In genomic region chr20:62386383-62387218, GRCh38 we compare ENCODE assay signal across 1 cellular context.
A peak's percentile ranks its signal among the peaks of the same experiment; 100 is the strongest.
TF ChIP-seq lines count a peak whose summit lies in the region.

Gene RPS21 (plus strand): TSS chr20:62387103. CDS start chr20:62387339, 236 bp downstream.

TF ChIP-seq in HepG2, 621 proteins besides CTCF, POLR2A, EP300 and RAD21 (continued from another document and continues in another):
- TF ChIP-seq, protein P1, sequence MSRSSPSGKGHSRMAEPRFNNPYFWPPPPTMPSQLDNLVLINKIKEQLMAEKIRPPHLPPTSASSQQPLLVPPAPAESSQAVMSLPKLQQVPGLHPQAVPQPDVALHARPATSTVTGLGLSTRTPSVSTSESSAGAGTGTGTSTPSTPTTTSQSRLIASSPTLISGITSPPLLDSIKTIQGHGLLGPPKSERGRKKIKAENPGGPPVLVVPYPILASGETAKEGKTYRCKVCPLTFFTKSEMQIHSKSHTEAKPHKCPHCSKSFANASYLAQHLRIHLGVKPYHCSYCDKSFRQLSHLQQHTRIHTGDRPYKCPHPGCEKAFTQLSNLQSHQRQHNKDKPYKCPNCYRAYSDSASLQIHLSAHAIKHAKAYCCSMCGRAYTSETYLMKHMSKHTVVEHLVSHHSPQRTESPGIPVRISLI (CRISPR knock-in tag; IDR thresholded peaks at IDR 0.05; ENCODE audit: borderline replicate concordance) = peak; percentile 57; the same call in 1 of the 2 replicates
- TF ChIP-seq GATAD1 (CRISPR knock-in tag; IDR thresholded peaks at IDR 0.05) = peak; percentile 99
- TF ChIP-seq KDM5B (CRISPR knock-in tag; IDR thresholded peaks at IDR 0.05; ENCODE audit: borderline replicate concordance) = peak; percentile 86
- TF ChIP-seq ZNF678 (CRISPR knock-in tag; IDR thresholded peaks at IDR 0.05) = no peak
- no peak for TF ChIP-seq RFX1 (IDR thresholded peaks at IDR 0.05)
- peak; percentile 33 for TF ChIP-seq NFAT5 (CRISPR knock-in tag; IDR thresholded peaks at IDR 0.05)
- TF ChIP-seq ZNF713 (CRISPR knock-in tag; IDR thresholded peaks at IDR 0.05) = 0 out of 2 replicates have a peak, but pooled peaks have one; percentile 63
- TF ChIP-seq, protein P2, sequence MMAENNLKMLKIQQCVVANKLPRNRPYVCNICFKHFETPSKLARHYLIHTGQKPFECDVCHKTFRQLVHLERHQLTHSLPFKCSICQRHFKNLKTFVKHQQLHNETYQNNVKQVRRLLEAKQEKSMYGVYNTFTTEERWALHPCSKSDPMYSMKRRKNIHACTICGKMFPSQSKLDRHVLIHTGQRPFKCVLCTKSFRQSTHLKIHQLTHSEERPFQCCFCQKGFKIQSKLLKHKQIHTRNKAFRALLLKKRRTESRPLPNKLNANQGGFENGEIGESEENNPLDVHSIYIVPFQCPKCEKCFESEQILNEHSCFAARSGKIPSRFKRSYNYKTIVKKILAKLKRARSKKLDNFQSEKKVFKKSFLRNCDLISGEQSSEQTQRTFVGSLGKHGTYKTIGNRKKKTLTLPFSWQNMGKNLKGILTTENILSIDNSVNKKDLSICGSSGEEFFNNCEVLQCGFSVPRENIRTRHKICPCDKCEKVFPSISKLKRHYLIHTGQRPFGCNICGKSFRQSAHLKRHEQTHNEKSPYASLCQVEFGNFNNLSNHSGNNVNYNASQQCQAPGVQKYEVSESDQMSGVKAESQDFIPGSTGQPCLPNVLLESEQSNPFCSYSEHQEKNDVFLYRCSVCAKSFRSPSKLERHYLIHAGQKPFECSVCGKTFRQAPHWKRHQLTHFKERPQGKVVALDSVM (CRISPR knock-in tag; IDR thresholded peaks at IDR 0.05) = no peak
- TF ChIP-seq ZNF780A (CRISPR knock-in tag; IDR thresholded peaks at IDR 0.05) = peak; percentile 85; the same call in 1 of the 2 replicates
- TF ChIP-seq E2F2 (CRISPR knock-in tag; IDR thresholded peaks at IDR 0.05; ENCODE audit: borderline replicate concordance) = peak; percentile 54; the same call in 1 of the 2 replicates
- TF ChIP-seq DPF2 (CRISPR knock-in tag; IDR thresholded peaks at IDR 0.05; ENCODE audit: borderline replicate concordance, low read depth) = 0 out of 2 replicates have a peak, but pooled peaks have one; percentile 34
- peak; percentile 81 for TF ChIP-seq KLF11 (CRISPR knock-in tag; IDR thresholded peaks at IDR 0.05)
- TF ChIP-seq ZNF562 (CRISPR knock-in tag; IDR thresholded peaks at IDR 0.05; ENCODE audit: borderline replicate concordance) = no peak
- TF ChIP-seq ZNF180 (CRISPR knock-in tag; IDR thresholded peaks at IDR 0.05; ENCODE audit: borderline replicate concordance, low read depth) = 0 out of 2 replicates have a peak, but pooled peaks have one; percentile 78
- TF ChIP-seq CENPT (CRISPR knock-in tag; IDR thresholded peaks at IDR 0.05; ENCODE audit: low read depth) = no peak
- no peak for TF ChIP-seq MATR3 (CRISPR knock-in tag; IDR thresholded peaks at IDR 0.05)
- peak; percentile 80 for TF ChIP-seq MED13 (CRISPR knock-in tag; IDR thresholded peaks at IDR 0.05)
- TF ChIP-seq IKZF4 (CRISPR knock-in tag; IDR thresholded peaks at IDR 0.05; ENCODE audit: borderline replicate concordance, low read depth, not compliant biosample characterization) = peak; percentile 57
- no peak for TF ChIP-seq NFE2L2 (IDR thresholded peaks at IDR 0.05; ENCODE audit: low read length)
- TF ChIP-seq CBFB (CRISPR knock-in tag; IDR thresholded peaks at IDR 0.05) = 0 out of 2 replicates have a peak, but pooled peaks have one; percentile 73
- TF ChIP-seq NFRKB (IDR thresholded peaks at IDR 0.05) = no peak
- TF ChIP-seq RORA (CRISPR knock-in tag; IDR thresholded peaks at IDR 0.05) = no peak
- TF ChIP-seq ZFP62 (CRISPR knock-in tag; IDR thresholded peaks at IDR 0.05) = no peak
- TF ChIP-seq ATF7-NPFF (CRISPR knock-in tag; IDR thresholded peaks at IDR 0.05; ENCODE audit: low read depth) = peak; percentile 85; the same call in 1 of the 2 replicates
- TF ChIP-seq, protein P3, sequence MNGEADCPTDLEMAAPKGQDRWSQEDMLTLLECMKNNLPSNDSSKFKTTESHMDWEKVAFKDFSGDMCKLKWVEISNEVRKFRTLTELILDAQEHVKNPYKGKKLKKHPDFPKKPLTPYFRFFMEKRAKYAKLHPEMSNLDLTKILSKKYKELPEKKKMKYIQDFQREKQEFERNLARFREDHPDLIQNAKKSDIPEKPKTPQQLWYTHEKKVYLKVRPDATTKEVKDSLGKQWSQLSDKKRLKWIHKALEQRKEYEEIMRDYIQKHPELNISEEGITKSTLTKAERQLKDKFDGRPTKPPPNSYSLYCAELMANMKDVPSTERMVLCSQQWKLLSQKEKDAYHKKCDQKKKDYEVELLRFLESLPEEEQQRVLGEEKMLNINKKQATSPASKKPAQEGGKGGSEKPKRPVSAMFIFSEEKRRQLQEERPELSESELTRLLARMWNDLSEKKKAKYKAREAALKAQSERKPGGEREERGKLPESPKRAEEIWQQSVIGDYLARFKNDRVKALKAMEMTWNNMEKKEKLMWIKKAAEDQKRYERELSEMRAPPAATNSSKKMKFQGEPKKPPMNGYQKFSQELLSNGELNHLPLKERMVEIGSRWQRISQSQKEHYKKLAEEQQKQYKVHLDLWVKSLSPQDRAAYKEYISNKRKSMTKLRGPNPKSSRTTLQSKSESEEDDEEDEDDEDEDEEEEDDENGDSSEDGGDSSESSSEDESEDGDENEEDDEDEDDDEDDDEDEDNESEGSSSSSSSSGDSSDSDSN (CRISPR knock-in tag; IDR thresholded peaks at IDR 0.05) = peak; percentile 90
- peak; percentile 58 for TF ChIP-seq ZNF777 (CRISPR knock-in tag; IDR thresholded peaks at IDR 0.05)
- peak; percentile 59; the same call in 1 of the 2 replicates for TF ChIP-seq ZNF484 (CRISPR knock-in tag; IDR thresholded peaks at IDR 0.05; ENCODE audit: borderline replicate concordance, low read depth)
- no peak for TF ChIP-seq CC2D1A (CRISPR knock-in tag; IDR thresholded peaks at IDR 0.05)
- TF ChIP-seq NPAS2 (CRISPR knock-in tag; IDR thresholded peaks at IDR 0.05; ENCODE audit: borderline replicate concordance) = no peak
- TF ChIP-seq MTF2 (CRISPR knock-in tag; IDR thresholded peaks at IDR 0.05; ENCODE audit: borderline replicate concordance) = no peak
- peak; percentile 29; the same call in 1 of the 2 replicates for TF ChIP-seq HMG20B (CRISPR knock-in tag; conservative IDR thresholded peaks at IDR 0.05)
- TF ChIP-seq PCBP1 (IDR thresholded peaks at IDR 0.05; ENCODE audit: borderline replicate concordance, low read depth, low read length) = no peak
- no peak for TF ChIP-seq SYNCRIP (IDR thresholded peaks at IDR 0.05; ENCODE audit: insufficient read depth, low read depth, low read length)
- TF ChIP-seq ZNF772 (CRISPR knock-in tag; IDR thresholded peaks at IDR 0.05) = peak; percentile 69; the same call in 1 of the 2 replicates
- peak; percentile 91; the same call in 1 of the 2 replicates for TF ChIP-seq ZZZ3 (CRISPR knock-in tag; IDR thresholded peaks at IDR 0.05; ENCODE audit: borderline replicate concordance)
- TF ChIP-seq THAP11 (CRISPR knock-in tag; IDR thresholded peaks at IDR 0.05) = peak; percentile 97
- no peak; the same call in 1 of the 2 replicates for TF ChIP-seq ZNF138 (CRISPR knock-in tag; IDR thresholded peaks at IDR 0.05; ENCODE audit: low read depth)
- TF ChIP-seq SKI (IDR thresholded peaks at IDR 0.05; ENCODE audit: partially characterized antibody) = no peak
- peak; percentile 44; the same call in 1 of the 2 replicates for TF ChIP-seq RFXAP (CRISPR knock-in tag; IDR thresholded peaks at IDR 0.05; ENCODE audit: borderline replicate concordance)
- TF ChIP-seq SMYD3 (CRISPR knock-in tag; IDR thresholded peaks at IDR 0.05) = no peak
- no peak for TF ChIP-seq TBX3 (IDR thresholded peaks at IDR 0.05; ENCODE audit: borderline replicate concordance)
- TF ChIP-seq CBX5 (CRISPR knock-in tag; IDR thresholded peaks at IDR 0.05; ENCODE audit: borderline replicate concordance) = peak; percentile 52; the same call in 1 of the 2 replicates
- no peak for TF ChIP-seq NONO (IDR thresholded peaks at IDR 0.05)
- peak; percentile 94 for TF ChIP-seq NONO (CRISPR knock-in tag; conservative IDR thresholded peaks at IDR 0.05)
- TF ChIP-seq, protein P4, sequence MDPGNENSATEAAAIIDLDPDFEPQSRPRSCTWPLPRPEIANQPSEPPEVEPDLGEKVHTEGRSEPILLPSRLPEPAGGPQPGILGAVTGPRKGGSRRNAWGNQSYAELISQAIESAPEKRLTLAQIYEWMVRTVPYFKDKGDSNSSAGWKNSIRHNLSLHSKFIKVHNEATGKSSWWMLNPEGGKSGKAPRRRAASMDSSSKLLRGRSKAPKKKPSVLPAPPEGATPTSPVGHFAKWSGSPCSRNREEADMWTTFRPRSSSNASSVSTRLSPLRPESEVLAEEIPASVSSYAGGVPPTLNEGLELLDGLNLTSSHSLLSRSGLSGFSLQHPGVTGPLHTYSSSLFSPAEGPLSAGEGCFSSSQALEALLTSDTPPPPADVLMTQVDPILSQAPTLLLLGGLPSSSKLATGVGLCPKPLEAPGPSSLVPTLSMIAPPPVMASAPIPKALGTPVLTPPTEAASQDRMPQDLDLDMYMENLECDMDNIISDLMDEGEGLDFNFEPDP (CRISPR knock-in tag; conservative IDR thresholded peaks at IDR 0.05) = no peak
- peak; percentile 80 for TF ChIP-seq PAWR (CRISPR knock-in tag; IDR thresholded peaks at IDR 0.05; ENCODE audit: borderline replicate concordance)
- TF ChIP-seq, protein P5, sequence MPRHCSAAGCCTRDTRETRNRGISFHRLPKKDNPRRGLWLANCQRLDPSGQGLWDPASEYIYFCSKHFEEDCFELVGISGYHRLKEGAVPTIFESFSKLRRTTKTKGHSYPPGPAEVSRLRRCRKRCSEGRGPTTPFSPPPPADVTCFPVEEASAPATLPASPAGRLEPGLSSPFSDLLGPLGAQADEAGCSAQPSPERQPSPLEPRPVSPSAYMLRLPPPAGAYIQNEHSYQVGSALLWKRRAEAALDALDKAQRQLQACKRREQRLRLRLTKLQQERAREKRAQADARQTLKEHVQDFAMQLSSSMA (CRISPR knock-in tag; IDR thresholded peaks at IDR 0.05) = peak; percentile 81; the same call in 1 of the 2 replicates
- TF ChIP-seq CEBPB (IDR thresholded peaks at IDR 0.05; ENCODE audit: borderline replicate concordance, low read depth, low read length) = no peak
- TF ChIP-seq ZNF773 (CRISPR knock-in tag; IDR thresholded peaks at IDR 0.05; ENCODE audit: borderline replicate concordance) = peak; percentile 75; the same call in 1 of the 2 replicates
- TF ChIP-seq ZNF616 (CRISPR knock-in tag; IDR thresholded peaks at IDR 0.05; ENCODE audit: low read depth) = no peak; the same call in 1 of the 2 replicates
- peak; percentile 90 for TF ChIP-seq HNF1B (CRISPR knock-in tag; IDR thresholded peaks at IDR 0.05)
- TF ChIP-seq GABPA (IDR thresholded peaks at IDR 0.05; ENCODE audit: low read depth, low read length) = peak; percentile 86
- TF ChIP-seq GABPA (CRISPR knock-in tag; IDR thresholded peaks at IDR 0.05; ENCODE audit: low read depth) = peak; percentile 93
